In genomic region chr3:152319256-152319655, GRCh38 we compare ENCODE assay signal across 10 cellular contexts. TPM values are rescaled to one million over a fixed set of nuclear protein-coding genes. Genes with fewer than 3 reads are reported as not detected.
DNase-seq lines count a peak whose midpoint lies in the region; ATAC-seq, FAIRE-seq and TF ChIP-seq lines count a peak whose summit lies in the region.
"Had no signal": no experiment of that assay in that cellular context is flagged by ENCODE, and none has a peak within 500 bp of the region (broad histone marks: within the 10 kb centered on the region; RNA-seq: fewer than 3 reads in every experiment).

No MANE protein-coding gene starts in this region.

- H3K4me3 ChIP-seq in RWPE2 (ENCODE audit: severe bottlenecking) (no peak overlapping the region), endothelial cell of umbilical vein (replicated peaks in 1 of 3; ENCODE audit: insufficient read depth in 1 of 3, low read depth in 1 of 3, low read length in 3 of 3) (no peak overlapping the region), A673 (ENCODE audit: low read depth, low read length, poor library complexity, severe bottlenecking) (no peak overlapping the region)

- BruUV-seq in endothelial cell of umbilical vein (replicated peaks; lab: Mats Ljungman, UMichigan) (no TSS peak), A673 (replicated peaks; lab: Mats Ljungman, UMichigan) (no TSS peak)

- no peak for FAIRE-seq in endothelial cell of umbilical vein (lab: Jason Lieb, UNC)
- FAIRE-seq: keratinocyte had no signal

- H2AFZ ChIP-seq in endothelial cell of umbilical vein (ENCODE audit: low read depth, low read length): no peak overlapping the region

- ATAC-seq in RWPE2 (ENCODE audit: low read depth) (no peak), HG03039 (IDR thresholded peaks at IDR 0.05; ENCODE audit: unreplicated experiment) (no peak)
- peak in 1 of 2 donors; percentile 61 for ATAC-seq in stimulated activated naive B cell treated with anti-CD40 and anti-IgM and Interleukin-4, amounts not matched to agents 10 μg/mL and 1 μg/mL and 100 μg/mL, for 72 hours (replicated peaks)

- peak overlapping the region; percentile 68 for H3K27ac Mint-ChIP-seq in activated CD4-positive, alpha-beta T cell treated with anti-CD3 and anti-CD28 coated beads, Interleukin-2, amount 10 ng/mL, durations not matched to agents 24 days and 14 days
- H3K27ac Mint-ChIP-seq in stimulated activated naive B cell treated with anti-CD40 and anti-IgM and Interleukin-4, amounts not matched to agents 10 μg/mL and 1 μg/mL and 100 μg/mL, for 72 hours: peak overlapping the region; percentile 37

- POLR2A ChIA-PET in endothelial cell of umbilical vein (lab: Charles Lee) (interaction anchor here (0.5 to 2.7 kb wide), 2 partner anchors 9 to 124 kb away, joined by 4 to 14 read pairs; no protein-coding TSS in a partner anchor), A673 (lab: Charles Lee; ENCODE audit: low non-redundant PET) (no interaction called here)

- H3K9me3 Mint-ChIP-seq in activated CD4-positive, alpha-beta T cell treated with anti-CD3 and anti-CD28 coated beads, Interleukin-2, amount 10 ng/mL, durations not matched to agents 24 days and 14 days: no peaks in the 10 kb centered on the region
- H3K9me3 Mint-ChIP-seq in stimulated activated naive B cell treated with anti-CD40 and anti-IgM and Interleukin-4, amounts not matched to agents 10 μg/mL and 1 μg/mL and 100 μg/mL, for 72 hours: no peaks in the 10 kb centered on the region

- H3K9me1 ChIP-seq in endothelial cell of umbilical vein (replicated peaks; ENCODE audit: control insufficient read depth, extremely low read depth, insufficient read depth, low read length): no peaks in the 10 kb centered on the region

- no peaks in the 10 kb centered on the region for H4K20me1 ChIP-seq in endothelial cell of umbilical vein (replicated peaks; ENCODE audit: control insufficient read depth, extremely low read depth, insufficient read depth, low read length)

- H3K9me3 ChIP-seq in RWPE2 (ENCODE audit: severe bottlenecking) (no peaks in the 10 kb centered on the region), endothelial cell of umbilical vein (replicated peaks; ENCODE audit: control insufficient read depth, insufficient read depth, low read length) (no peaks in the 10 kb centered on the region), A673 (ENCODE audit: low read depth, low read length, poor library complexity, severe bottlenecking) (no peaks in the 10 kb centered on the region)

- no peak for DNase-seq in activated CD4-positive, alpha-beta T cell treated with anti-CD3 and anti-CD28 coated beads, Interleukin-2, amount 10 ng/mL, durations not matched to agents 24 days and 14 days
- DNase-seq in activated CD4-positive, alpha-beta T cell treated with anti-CD3 and anti-CD28 coated beads for 48 hours: no peak
- DNase-seq in RWPE2 (ENCODE audit: low spot score) (no peak), endothelial cell of umbilical vein (ENCODE audit: low read depth, low spot score) (peak; percentile 37), occipital lobe (lab: John Stamatoyannopoulos, UW) (no peak), A673 (ENCODE audit: low spot score) (no peak)
- no peak for DNase-seq in stimulated activated naive B cell treated with anti-CD40 and anti-IgM and Interleukin-4, amounts not matched to agents 10 μg/mL and 1 μg/mL and 100 μg/mL, for 72 hours
- DNase-seq: NCI-H2081 treated with DMSO at 0.1 percent for 48 hours had no signal

- H3K4me2 ChIP-seq in endothelial cell of umbilical vein (ENCODE audit: insufficient read depth, low read length): peak overlapping the region; percentile 72

- peaks cover 37% of the 10 kb centered on the region for H3K36me3 Mint-ChIP-seq in activated CD4-positive, alpha-beta T cell treated with anti-CD3 and anti-CD28 coated beads, Interleukin-2, amount 10 ng/mL, durations not matched to agents 24 days and 14 days (ENCODE audit: low read depth)
- H3K36me3 Mint-ChIP-seq in stimulated activated naive B cell treated with anti-CD40 and anti-IgM and Interleukin-4, amounts not matched to agents 10 μg/mL and 1 μg/mL and 100 μg/mL, for 72 hours: peaks cover 27 to 38% of the 10 kb centered on the region in 2 donors

- no peaks in the 10 kb centered on the region for H3K27me3 ChIP-seq in RWPE2 (ENCODE audit: insufficient read depth, poor library complexity, severe bottlenecking)
- no peaks in the 10 kb centered on the region for H3K27me3 ChIP-seq in endothelial cell of umbilical vein (ENCODE audit: control insufficient read depth in 2 of 2, insufficient read depth in 2 of 2, low read length in 2 of 2)
- no peaks in the 10 kb centered on the region for H3K27me3 ChIP-seq in A673 (replicated peaks; ENCODE audit: insufficient read depth, low read depth, low read length, poor library complexity)

- TF ChIP-seq POLR2A in endothelial cell of umbilical vein (IDR thresholded peaks at IDR 0.05; ENCODE audit: low read depth, low read length): no peak

- peaks cover 16% of the 10 kb centered on the region for H3K4me1 ChIP-seq in RWPE2 (ENCODE audit: insufficient read depth, poor library complexity, severe bottlenecking)
- peaks cover 98% of the 10 kb centered on the region for H3K4me1 ChIP-seq in endothelial cell of umbilical vein (ENCODE audit: control insufficient read depth, extremely low read depth, insufficient read depth, low read length)
- H3K4me1 ChIP-seq in A673 (ENCODE audit: insufficient read depth, low read length, poor library complexity, severe bottlenecking): peaks cover 65% of the 10 kb centered on the region

- peaks cover 66% of the 10 kb centered on the region for H3K4me1 Mint-ChIP-seq in activated CD4-positive, alpha-beta T cell treated with anti-CD3 and anti-CD28 coated beads, Interleukin-2, amount 10 ng/mL, durations not matched to agents 24 days and 14 days
- H3K4me1 Mint-ChIP-seq in stimulated activated naive B cell treated with anti-CD40 and anti-IgM and Interleukin-4, amounts not matched to agents 10 μg/mL and 1 μg/mL and 100 μg/mL, for 72 hours: peaks cover 28 to 77% of the 10 kb centered on the region in 2 donors

- no peaks in the 10 kb centered on the region for H3K27me3 Mint-ChIP-seq in activated CD4-positive, alpha-beta T cell treated with anti-CD3 and anti-CD28 coated beads, Interleukin-2, amount 10 ng/mL, durations not matched to agents 24 days and 14 days
- no peaks in the 10 kb centered on the region for H3K27me3 Mint-ChIP-seq in stimulated activated naive B cell treated with anti-CD40 and anti-IgM and Interleukin-4, amounts not matched to agents 10 μg/mL and 1 μg/mL and 100 μg/mL, for 72 hours

- intact Hi-C loops in activated CD4-positive, alpha-beta T cell treated with anti-CD3 and anti-CD28 coated beads, Interleukin-2, amount 10 ng/mL, durations not matched to agents 24 days and 14 days (cut with micrococcal nuclease): no loop called here
- intact Hi-C loops in endothelial cell of umbilical vein (cut with micrococcal nuclease) (loop anchor here (2.0 to 5.0 kb wide), 2 partner anchors 50 to 342 kb away; partner anchors contain the start of gene MBNL1), A673 (cut with micrococcal nuclease; ENCODE audit: unreplicated experiment) (no loop called here)

- H3K9ac ChIP-seq in endothelial cell of umbilical vein (replicated peaks; ENCODE audit: extremely low read depth, insufficient read depth, low read length): peak overlapping the region; percentile 89

- dilution Hi-C loops in endothelial cell of umbilical vein (cut with MboI; ENCODE audit: extremely low pct_ligation_motif_present, low sequenced_read_pairs): no loop called here

- CTCF ChIA-PET in endothelial cell of umbilical vein (lab: Charles Lee): interaction anchor here (1.1 to 4.8 kb wide), 5 partner anchors 10 to 293 kb away, joined by 3 to 32 read pairs (median 5); no protein-coding TSS in a partner anchor
- CTCF ChIA-PET in A673 (lab: Charles Lee): no interaction called here

- TF ChIP-seq CTCF in RWPE2 (IDR thresholded peaks at IDR 0.05; ENCODE audit: poor library complexity, severe bottlenecking) (no peak), endothelial cell of umbilical vein (IDR thresholded peaks at IDR 0.05; ENCODE audit: extremely low read depth in 1 of 2, insufficient read depth in 1 of 2, low read depth in 1 of 2, low read length in 2 of 2) (no peak), A673 (conservative IDR thresholded peaks at IDR 0.05; ENCODE audit: low read depth, low read length) (no peak)

- no peak overlapping the region for H3K4me3 Mint-ChIP-seq in activated CD4-positive, alpha-beta T cell treated with anti-CD3 and anti-CD28 coated beads, Interleukin-2, amount 10 ng/mL, durations not matched to agents 24 days and 14 days
- no peak overlapping the region for H3K4me3 Mint-ChIP-seq in stimulated activated naive B cell treated with anti-CD40 and anti-IgM and Interleukin-4, amounts not matched to agents 10 μg/mL and 1 μg/mL and 100 μg/mL, for 72 hours

- H3K36me3 ChIP-seq in RWPE2 (ENCODE audit: low read depth) (peaks cover 7% of the 10 kb centered on the region; the same call in 1 of the 2 replicates), endothelial cell of umbilical vein (ENCODE audit: control insufficient read depth in 2 of 2, extremely low read depth in 1 of 2, insufficient read depth in 2 of 2, low read length in 2 of 2) (peaks cover 0 to 4% of the 10 kb centered on the region in 2 experiments), A673 (ENCODE audit: insufficient read depth, low read length, poor library complexity, severe bottlenecking) (no peaks in the 10 kb centered on the region)

- H3K79me2 ChIP-seq in endothelial cell of umbilical vein (ENCODE audit: control insufficient read depth, insufficient read depth, low read length): peaks cover 86% of the 10 kb centered on the region

- peak overlapping the region; percentile 21 for H3K27ac ChIP-seq in RWPE2 (ENCODE audit: poor library complexity, severe bottlenecking)
- peak overlapping the region; percentile 83 for H3K27ac ChIP-seq in endothelial cell of umbilical vein (ENCODE audit: insufficient read depth, low read depth, low read length)
- H3K27ac ChIP-seq in A673 (ENCODE audit: low read depth, low read length, poor library complexity, severe bottlenecking): no peak overlapping the region

TF ChIP-seq in endothelial cell of umbilical vein, 7 proteins besides CTCF, POLR2A, EP300 and RAD21:
- TF ChIP-seq FOS (IDR thresholded peaks at IDR 0.05; ENCODE audit: borderline replicate concordance, insufficient read depth, low read length): no peak
- peak; percentile 25 for TF ChIP-seq JUN (IDR thresholded peaks at IDR 0.05; ENCODE audit: borderline replicate concordance, insufficient read depth, insufficient read length, low read depth)

RNA-seq across cellular contexts. Expression of gene MBNL1, which starts 50.5 kb away (rescaled TPM):
- total RNA-seq in activated CD4-positive, alpha-beta T cell treated with anti-CD3 and anti-CD28 coated beads, Interleukin-2, amount 10 ng/mL, durations not matched to agents 24 days and 14 days: 296 and 298 TPM in 2 replicates
- total RNA-seq in endothelial cell of umbilical vein (362 and 385 TPM in 2 replicates), occipital lobe (68.5 TPM), A673 (2021) (99.6 and 117 TPM in 2 replicates)
- 151 and 179 TPM in 2 replicates for polyA plus RNA-seq in endothelial cell of umbilical vein
- 158 and 192 TPM in 2 replicates for polyA plus RNA-seq in endothelial cell of umbilical vein (2011; cell fraction: cytosol; rRNA removed)
- 245 and 296 TPM in 2 replicates for polyA plus RNA-seq in endothelial cell of umbilical vein (2011; cell fraction: nucleus; rRNA removed)
- polyA plus RNA-seq in endothelial cell of umbilical vein (2012): 100 and 148 TPM in 2 replicates
- polyA minus RNA-seq in endothelial cell of umbilical vein: 604 and 704 TPM in 2 replicates
- polyA minus RNA-seq in endothelial cell of umbilical vein (2011; cell fraction: cytosol; rRNA and poly(A)+ RNA removed): 107 TPM
- polyA minus RNA-seq in endothelial cell of umbilical vein (2011; cell fraction: nucleus; rRNA and poly(A)+ RNA removed): 897 and 1,083 TPM in 2 replicates
